19 cellular contexts compared by ENCODE assay signal in genomic region chr20:60238992-60239655, GRCh38.
"Had no signal": no experiment of that assay in that cellular context is flagged by ENCODE, and none has a peak within 500 bp of the region (broad histone marks: within the 10 kb centered on the region; RNA-seq: fewer than 3 reads in every experiment).

No MANE protein-coding gene starts in this region.

- FAIRE-seq: frontal cortex, islet of Langerhans had no signal

- DNase-seq: activated CD4-positive, alpha-beta T cell treated with anti-CD3 and anti-CD28 coated beads, Interleukin-2, amount 50 U/mL, for 1 hour; activated naive CD4-positive, alpha-beta T cell; activated T-cell treated with anti-CD3 and anti-CD28 coated beads, Interleukin-2, amount 50 U/mL, for 48 hours; aorta; caudate nucleus; colonic mucosa; effector CD4-positive, alpha-beta T cell; heart left ventricle; mammary epithelial cell; mucosa of descending colon; naive thymus-derived CD8-positive, alpha-beta T cell; occipital lobe; stimulated activated naive CD8-positive, alpha-beta T cell treated with anti-CD3 and anti-CD28 coated beads, Interleukin-15, Interleukin-2, amounts not matched to agents 100 U/mL and 50 U/mL, for 24 hours had no signal

- H3K9me3 Mint-ChIP-seq: naive thymus-derived CD8-positive, alpha-beta T cell; type B pancreatic cell had no signal

- H3K27ac Mint-ChIP-seq: type B pancreatic cell had no signal

- H3K27ac ChIP-seq: colonic mucosa, heart left ventricle, suprapubic skin had no signal

- H3K36me3 Mint-ChIP-seq: naive thymus-derived CD8-positive, alpha-beta T cell; type B pancreatic cell had no signal

- H3K4me3 Mint-ChIP-seq: type B pancreatic cell had no signal

- H3K9me3 ChIP-seq: colonic mucosa, heart left ventricle, mucosa of descending colon, suprapubic skin had no signal

- H3K4me1 Mint-ChIP-seq: naive thymus-derived CD8-positive, alpha-beta T cell had no signal

- H3K27me3 ChIP-seq: colonic mucosa had no signal

- H3K36me3 ChIP-seq: colonic mucosa, heart left ventricle, suprapubic skin had no signal

- ATAC-seq: heart left ventricle; left lobe of liver; mucosa of descending colon; naive thymus-derived CD8-positive, alpha-beta T cell; sciatic nerve; stimulated activated naive CD8-positive, alpha-beta T cell treated with anti-CD3 and anti-CD28 coated beads, Interleukin-15, Interleukin-2, amounts not matched to agents 100 U/mL and 50 U/mL, for 24 hours had no signal

- H3K4me3 ChIP-seq: colonic mucosa, heart left ventricle, mucosa of descending colon, suprapubic skin had no signal

- H3K4me1 ChIP-seq: colonic mucosa, heart left ventricle, suprapubic skin had no signal
